9 cellular contexts compared by ENCODE assay signal in genomic region chr6:20319520-20320357, GRCh38.
DNase-seq lines count a peak whose midpoint lies in the region; ATAC-seq and TF ChIP-seq lines count a peak whose summit lies in the region.
"Had no signal": no experiment of that assay in that cellular context is flagged by ENCODE, and none has a peak within 500 bp of the region (broad histone marks: within the 10 kb centered on the region; RNA-seq: fewer than 3 reads in every experiment).

No MANE protein-coding gene starts in this region.

- no peaks in the 10 kb centered on the region for H3K36me3 ChIP-seq in CD8-positive, alpha-beta T cell (ENCODE audit: insufficient read depth, low read length)
- no peaks in the 10 kb centered on the region for H3K36me3 ChIP-seq in KOPT-K1 (ENCODE audit: insufficient read depth, low read length)
- no peaks in the 10 kb centered on the region for H3K36me3 ChIP-seq in lung (ENCODE audit: control insufficient read depth in 2 of 2, insufficient read depth in 2 of 2, low read length in 2 of 2)
- H3K36me3 ChIP-seq: thyroid gland had no signal

- H3K4me1 ChIP-seq in CD8-positive, alpha-beta T cell (ENCODE audit: insufficient read depth, low read length), result peaks cover 12% of the 10 kb centered on the region
- no peaks in the 10 kb centered on the region for H3K4me1 ChIP-seq in lung (ENCODE audit: control insufficient read depth in 2 of 2, insufficient read depth in 2 of 2, low read length in 2 of 2)

- H3K27ac Mint-ChIP-seq in CD8-positive, alpha-beta T cell, result peak overlapping the region; percentile 99
- H3K27ac Mint-ChIP-seq in stimulated activated naive CD8-positive, alpha-beta T cell treated with anti-CD3 and anti-CD28 coated beads, Interleukin-15, amount 100 ng/mL, for 72 hours, result peak overlapping the region; percentile 91 to 97

- WGBS in lung, 2 donors, result 66 to 71% methylated on average over 23 of the region's 23 CpGs

- no peaks in the 10 kb centered on the region for H3K27me3 ChIP-seq in CD8-positive, alpha-beta T cell (ENCODE audit: insufficient read depth, low read length)
- H3K27me3 ChIP-seq in lung (ENCODE audit: control insufficient read depth, insufficient read depth), result no peaks in the 10 kb centered on the region
- H3K27me3 ChIP-seq: thyroid gland had no signal

- intact Hi-C loops in CD8-positive, alpha-beta T cell (cut with DNase I, micrococcal nuclease), result loop anchor here (1.0 to 5.0 kb wide), 7 partner anchors 47 to 1278 kb away; partner anchors contain the start of genes E2F3 (in 2 of the 2) and CDKAL1 (in 1 of the 2)

- DNase-seq in CD8-positive, alpha-beta T cell, result peak; percentile 57 to 91 (median 75)
- peak; percentile 82 for DNase-seq in activated CD8-positive, alpha-beta memory T cell treated with anti-CD3 and anti-CD28 coated beads, Interleukin-2, amount 50 U/mL, for 48 hours
- DNase-seq in lung (ENCODE audit: low spot score), result peak; percentile 30
- peak; percentile 78 to 85 for DNase-seq in stimulated activated naive CD8-positive, alpha-beta T cell treated with anti-CD3 and anti-CD28 coated beads, Interleukin-15, amount 100 ng/mL, for 72 hours
- no peak for DNase-seq in EL
- DNase-seq in NCI-H1105 treated with DMSO at 0.1 percent for 48 hours (lab: John Stamatoyannopoulos, UW), result no peak

- no peaks in the 10 kb centered on the region for H3K9me3 ChIP-seq in CD8-positive, alpha-beta T cell (ENCODE audit: low read length)
- H3K9me3 ChIP-seq in KOPT-K1 (ENCODE audit: insufficient read depth, low read length, poor library complexity, severe bottlenecking), result peaks cover 6% of the 10 kb centered on the region
- peaks cover 0 to 3% of the 10 kb centered on the region in 2 donors for H3K9me3 ChIP-seq in lung (ENCODE audit: control insufficient read depth in 2 of 2, insufficient read depth in 1 of 2, low read length in 1 of 2)
- H3K9me3 ChIP-seq: thyroid gland had no signal

- H3K4me3 ChIP-seq in CD8-positive, alpha-beta T cell (ENCODE audit: low read depth, low read length), result peak overlapping the region; percentile 46
- no peak overlapping the region for H3K4me3 ChIP-seq in lung
- H3K4me3 ChIP-seq: thyroid gland had no signal

- POLR2A ChIA-PET in CD8-positive, alpha-beta T cell (lab: Charles Lee), result interaction anchor here (0.7 to 5.6 kb wide), 33 partner anchors 8 to 215 kb away, joined by 3 to 129 read pairs (median 6); partner anchors contain the start of genes CDKAL1 and E2F3

- peaks cover 4% of the 10 kb centered on the region for H3K36me3 Mint-ChIP-seq in CD8-positive, alpha-beta T cell

- CTCF ChIA-PET in CD8-positive, alpha-beta T cell (lab: Charles Lee), result interaction anchor here (0.6 to 5.3 kb wide), 19 partner anchors 8 to 291 kb away, joined by 3 to 42 read pairs (median 4); partner anchors contain the start of gene E2F3

- H3K27me3 Mint-ChIP-seq in CD8-positive, alpha-beta T cell (ENCODE audit: low read depth), result no peaks in the 10 kb centered on the region
- H3K27me3 Mint-ChIP-seq in stimulated activated naive CD8-positive, alpha-beta T cell treated with anti-CD3 and anti-CD28 coated beads, Interleukin-15, amount 100 ng/mL, for 72 hours, result no peaks in the 10 kb centered on the region

- peak overlapping the region; percentile 78 for H3K27ac ChIP-seq in CD8-positive, alpha-beta T cell (ENCODE audit: low read depth, low read length)
- H3K27ac ChIP-seq in KOPT-K1 (ENCODE audit: low read depth, low read length, poor library complexity, severe bottlenecking) (peak overlapping the region; percentile 49), lung (ENCODE audit: low read depth in 1 of 2, low read length in 1 of 2) (no peak overlapping the region)
- H3K27ac ChIP-seq: thyroid gland had no signal

- TF ChIP-seq CTCF in CD8-positive, alpha-beta T cell (IDR thresholded peaks at IDR 0.05), result no peak
- TF ChIP-seq CTCF in lung (IDR thresholded peaks at IDR 0.05; ENCODE audit: control extremely low read depth, extremely low read depth), result no peak

- H3K9me3 Mint-ChIP-seq in CD8-positive, alpha-beta T cell, result peaks cover 2% of the 10 kb centered on the region
- peaks cover 0 to 5% of the 10 kb centered on the region in 2 donors for H3K9me3 Mint-ChIP-seq in stimulated activated naive CD8-positive, alpha-beta T cell treated with anti-CD3 and anti-CD28 coated beads, Interleukin-15, amount 100 ng/mL, for 72 hours

- H3K4me1 Mint-ChIP-seq in CD8-positive, alpha-beta T cell (ENCODE audit: low read depth), result peaks cover 21% of the 10 kb centered on the region
- peaks cover 16% of the 10 kb centered on the region for H3K4me1 Mint-ChIP-seq in stimulated activated naive CD8-positive, alpha-beta T cell treated with anti-CD3 and anti-CD28 coated beads, Interleukin-15, amount 100 ng/mL, for 72 hours

- H3K4me3 Mint-ChIP-seq in CD8-positive, alpha-beta T cell, result peak overlapping the region; percentile 93
- peak overlapping the region; percentile 79 to 81 for H3K4me3 Mint-ChIP-seq in stimulated activated naive CD8-positive, alpha-beta T cell treated with anti-CD3 and anti-CD28 coated beads, Interleukin-15, amount 100 ng/mL, for 72 hours

- ATAC-seq in CD8-positive, alpha-beta T cell, result peak; percentile 91
- ATAC-seq in GM21423 (IDR thresholded peaks at IDR 0.05; ENCODE audit: unreplicated experiment) (peak; percentile 98), lung (ENCODE audit: insufficient read depth, low FRiP score) (peak; percentile 88)
- ATAC-seq in stimulated activated naive CD8-positive, alpha-beta T cell treated with anti-CD3 and anti-CD28 coated beads, Interleukin-15, amount 100 ng/mL, for 72 hours, result peak; percentile 97

Comparison
In these comparisons a context has a peak if more than half of its experiments do, and no peak if none do; other contexts are left out.
1. DNase-seq: peak in CD8-positive, alpha-beta T cell (7 of 7), activated CD8-positive, alpha-beta memory T cell treated with anti-CD3 and anti-CD28 coated beads, Interleukin-2, amount 50 U/mL, for 48 hours (single experiment), lung (single experiment) and stimulated activated naive CD8-positive, alpha-beta T cell treated with anti-CD3 and anti-CD28 coated beads, Interleukin-15, amount 100 ng/mL, for 72 hours (2 of 2); none in EL (single experiment) and NCI-H1105 treated with DMSO at 0.1 percent for 48 hours (single experiment).
2. H3K27ac ChIP-seq: peak in CD8-positive, alpha-beta T cell (single experiment) and KOPT-K1 (single experiment); none in lung (0 of 2).
3. Peak in every context shown above with its lines, with median percentiles within 50 percentile points of each other: ATAC-seq.